Comparison of ENCODE assay signal across 38 cellular contexts in the genomic region with DNA sequence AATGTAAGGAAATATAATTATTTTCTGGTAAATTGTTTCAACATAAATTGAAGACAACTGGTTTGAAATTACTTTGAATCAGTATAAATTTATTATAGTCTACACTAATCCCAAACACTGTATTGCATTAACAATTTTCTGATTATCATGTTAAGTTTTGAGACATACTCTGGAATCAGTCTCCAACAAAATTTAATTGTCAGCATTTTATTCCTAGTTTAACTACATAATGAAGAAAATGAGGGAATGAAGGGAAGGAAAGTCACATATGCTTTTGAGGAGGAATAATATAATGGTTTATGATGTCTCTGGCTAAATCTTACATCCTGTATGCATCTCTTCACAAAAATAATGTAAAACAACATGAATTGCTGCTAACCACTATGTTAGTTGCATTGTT. TPM values are rescaled to one million over a fixed set of nuclear protein-coding genes. Genes with fewer than 3 reads are reported as not detected.
"Had no signal": no experiment of that assay in that cellular context is flagged by ENCODE, and none has a peak within 500 bp of the region (broad histone marks: within the 10 kb centered on the region; RNA-seq: fewer than 3 reads in every experiment).

No MANE protein-coding gene starts in this region.

- H3K4me1 ChIP-seq: adrenal gland, breast epithelium had no signal

- ATAC-seq: activated CD8-positive, alpha-beta T cell treated with anti-CD3 and anti-CD28 coated beads for 36 hours; activated naive CD4-positive, alpha-beta T cell treated with anti-CD3 and anti-CD28 coated beads, Interleukin-2, amount 50 U/mL, for 72 hours; activated T-cell treated with anti-CD3 and anti-CD28 coated beads, Interleukin-2, amount 50 U/mL, for 4 hours; activated T-cell treated with anti-CD3 and anti-CD28 coated beads, Interleukin-2, amount 50 U/mL, for 72 hours; activated T-helper 17 cell treated with anti-CD3 and anti-CD28 coated beads, Interleukin-2, amount 50 U/mL, for 72 hours; body of pancreas had no signal

- H3K27me3 ChIP-seq: adrenal gland, body of pancreas, brain microvascular endothelial cell, breast epithelium had no signal

- H3K9me3 ChIP-seq: adrenal gland, body of pancreas, breast epithelium had no signal

- H3K27ac ChIP-seq: adrenal gland, body of pancreas, brain microvascular endothelial cell, breast epithelium, VCaP had no signal

- DNase-seq: activated B cell treated with CpG ODN at 0.5 μM for 24 hours; activated CD4-positive, alpha-beta memory T cell treated with anti-CD3 and anti-CD28 coated beads for 36 hours; activated CD4-positive, alpha-beta T cell treated with anti-CD3 and anti-CD28 coated beads for 4 hours; activated CD4-positive, alpha-beta T cell treated with anti-CD3 and anti-CD28 coated beads, Interleukin-2, amount 10 ng/mL, durations not matched to agents 24 days and 14 days; activated CD4-positive, alpha-beta T cell treated with anti-CD3 and anti-CD28 coated beads, Interleukin-2, amount 50 U/mL, for 1 hour; activated CD4-positive, alpha-beta T cell treated with anti-CD3 and anti-CD28 coated beads, Interleukin-2, amount 50 U/mL, for 4 hours; activated CD4-positive, CD25-positive, alpha-beta regulatory T cell treated with anti-CD3 and anti-CD28 coated beads, Interleukin-2, amount 50 U/mL, for 72 hours; activated CD8-positive, alpha-beta memory T cell treated with anti-CD3 and anti-CD28 coated beads, Interleukin-2, amount 50 U/mL, for 4 hours; activated CD8-positive, alpha-beta T cell treated with anti-CD3 and anti-CD28 coated beads for 36 hours; activated effector memory CD4-positive, alpha-beta T cell treated with anti-CD3 and anti-CD28 coated beads, Interleukin-2, amount 50 U/mL, for 16 hours; activated gamma-delta T cell treated with Interleukin-2 at 50 U/mL for 16 hours; activated naive CD4-positive, alpha-beta T cell; activated naive CD4-positive, alpha-beta T cell treated with anti-CD3 and anti-CD28 coated beads for 36 hours; activated naive CD4-positive, alpha-beta T cell treated with anti-CD3 and anti-CD28 coated beads, Interleukin-2, amount 50 U/mL, for 16 hours; activated naive CD8-positive, alpha-beta T cell treated with anti-CD3 and anti-CD28 coated beads for 36 hours; activated T-cell treated with anti-CD3 and anti-CD28 coated beads for 4 hours; activated T-cell treated with anti-CD3 and anti-CD28 coated beads, Interleukin-2, amount 50 U/mL, for 1 hour; activated T-cell treated with anti-CD3 and anti-CD28 coated beads, Interleukin-2, amount 50 U/mL, for 4 hours; activated T-cell treated with anti-CD3 and anti-CD28 coated beads, Interleukin-2, amount 50 U/mL, for 72 hours; adrenal gland; amniotic stem cell; aorta; body of pancreas; brain microvascular endothelial cell; central memory CD4-positive, alpha-beta T cell; T-helper 2 cell; T-helper 9 cell had no signal

- H3K36me3 ChIP-seq: adrenal gland, brain microvascular endothelial cell, breast epithelium had no signal

- H3K4me3 ChIP-seq: adrenal gland, body of pancreas, breast epithelium had no signal

- FAIRE-seq: astrocyte, TTC549 had no signal

RNA-seq across cellular contexts. Expression of a gene that starts 14.2 kb away (rescaled TPM):
- total RNA-seq: activated B cell treated with CpG ODN at 0.5 μM for 24 hours; activated CD4-positive, alpha-beta memory T cell treated with anti-CD3 and anti-CD28 coated beads for 36 hours; activated CD4-positive, alpha-beta T cell treated with anti-CD3 and anti-CD28 coated beads, Interleukin-2, amount 10 ng/mL, durations not matched to agents 24 days and 14 days; activated CD8-positive, alpha-beta memory T cell treated with anti-CD3 and anti-CD28 coated beads for 36 hours; activated CD8-positive, alpha-beta T cell treated with anti-CD3 and anti-CD28 coated beads for 36 hours; activated naive CD4-positive, alpha-beta T cell treated with anti-CD3 and anti-CD28 coated beads for 36 hours; activated naive CD4-positive, alpha-beta T cell treated with anti-CD3 and anti-CD28 coated beads, Interleukin-2, amount 50 U/mL, for 72 hours; activated naive CD8-positive, alpha-beta T cell treated with anti-CD3 and anti-CD28 coated beads for 36 hours; activated T-cell treated with anti-CD3 and anti-CD28 coated beads, Interleukin-2, amount 50 U/mL, for 4 hours; activated T-cell treated with anti-CD3 and anti-CD28 coated beads, Interleukin-2, amount 50 U/mL, for 72 hours; activated T-helper 1 cell treated with anti-CD3 and anti-CD28 coated beads, Interleukin-12 subunit alpha, Interleukin-12 subunit beta, Interleukin-2, Interleukin-4 antibody, amounts not matched to agents 30 ng/mL and 10 ng/mL and 1 ng/mL, durations not matched to agents 14 hours and 24 hours and 36 hours; activated T-helper 17 cell treated with anti-CD3 and anti-CD28 coated beads, Interleukin-2, amount 50 U/mL, for 72 hours; adrenal gland; aorta; astrocyte; body of pancreas; breast epithelium; cardiac septum; T-helper 1 cell treated with Interleukin-12 subunit alpha and Interleukin-12 subunit beta and Interleukin-4 antibody, amounts not matched to agents 30 ng/mL and 1 ng/mL, for 36 hours had no signal
- polyA plus RNA-seq: adrenal gland, aorta had no signal

RNA-seq across cellular contexts. Expression of a gene that starts 24.2 kb away (rescaled TPM):
- total RNA-seq: activated B cell treated with CpG ODN at 0.5 μM for 24 hours; activated CD4-positive, alpha-beta memory T cell treated with anti-CD3 and anti-CD28 coated beads for 36 hours; activated CD4-positive, alpha-beta T cell treated with anti-CD3 and anti-CD28 coated beads, Interleukin-2, amount 10 ng/mL, durations not matched to agents 24 days and 14 days; activated CD8-positive, alpha-beta memory T cell treated with anti-CD3 and anti-CD28 coated beads for 36 hours; activated CD8-positive, alpha-beta T cell treated with anti-CD3 and anti-CD28 coated beads for 36 hours; activated naive CD4-positive, alpha-beta T cell treated with anti-CD3 and anti-CD28 coated beads for 36 hours; activated naive CD4-positive, alpha-beta T cell treated with anti-CD3 and anti-CD28 coated beads, Interleukin-2, amount 50 U/mL, for 72 hours; activated naive CD8-positive, alpha-beta T cell treated with anti-CD3 and anti-CD28 coated beads for 36 hours; activated T-cell treated with anti-CD3 and anti-CD28 coated beads, Interleukin-2, amount 50 U/mL, for 4 hours; activated T-cell treated with anti-CD3 and anti-CD28 coated beads, Interleukin-2, amount 50 U/mL, for 72 hours; activated T-helper 1 cell treated with anti-CD3 and anti-CD28 coated beads, Interleukin-12 subunit alpha, Interleukin-12 subunit beta, Interleukin-2, Interleukin-4 antibody, amounts not matched to agents 30 ng/mL and 10 ng/mL and 1 ng/mL, durations not matched to agents 14 hours and 24 hours and 36 hours; activated T-helper 17 cell treated with anti-CD3 and anti-CD28 coated beads, Interleukin-2, amount 50 U/mL, for 72 hours; adrenal gland; aorta; astrocyte; body of pancreas; breast epithelium; cardiac septum; cerebellum; T-helper 1 cell treated with Interleukin-12 subunit alpha and Interleukin-12 subunit beta and Interleukin-4 antibody, amounts not matched to agents 30 ng/mL and 1 ng/mL, for 36 hours had no signal
- polyA plus RNA-seq: adrenal gland, aorta had no signal

RNA-seq across cellular contexts. Expression of a gene that starts 37.3 kb away (rescaled TPM):
- total RNA-seq: activated B cell treated with CpG ODN at 0.5 μM for 24 hours; activated CD4-positive, alpha-beta memory T cell treated with anti-CD3 and anti-CD28 coated beads for 36 hours; activated CD4-positive, alpha-beta T cell treated with anti-CD3 and anti-CD28 coated beads, Interleukin-2, amount 10 ng/mL, durations not matched to agents 24 days and 14 days; activated CD8-positive, alpha-beta memory T cell treated with anti-CD3 and anti-CD28 coated beads for 36 hours; activated CD8-positive, alpha-beta T cell treated with anti-CD3 and anti-CD28 coated beads for 36 hours; activated naive CD4-positive, alpha-beta T cell treated with anti-CD3 and anti-CD28 coated beads for 36 hours; activated naive CD4-positive, alpha-beta T cell treated with anti-CD3 and anti-CD28 coated beads, Interleukin-2, amount 50 U/mL, for 72 hours; activated naive CD8-positive, alpha-beta T cell treated with anti-CD3 and anti-CD28 coated beads for 36 hours; activated T-cell treated with anti-CD3 and anti-CD28 coated beads, Interleukin-2, amount 50 U/mL, for 4 hours; activated T-cell treated with anti-CD3 and anti-CD28 coated beads, Interleukin-2, amount 50 U/mL, for 72 hours; activated T-helper 1 cell treated with anti-CD3 and anti-CD28 coated beads, Interleukin-12 subunit alpha, Interleukin-12 subunit beta, Interleukin-2, Interleukin-4 antibody, amounts not matched to agents 30 ng/mL and 10 ng/mL and 1 ng/mL, durations not matched to agents 14 hours and 24 hours and 36 hours; activated T-helper 17 cell treated with anti-CD3 and anti-CD28 coated beads, Interleukin-2, amount 50 U/mL, for 72 hours; adrenal gland; aorta; astrocyte; body of pancreas; breast epithelium; cardiac septum; cerebellum; T-helper 1 cell treated with Interleukin-12 subunit alpha and Interleukin-12 subunit beta and Interleukin-4 antibody, amounts not matched to agents 30 ng/mL and 1 ng/mL, for 36 hours had no signal
- polyA plus RNA-seq: adrenal gland, aorta had no signal

RNA-seq across cellular contexts. Expression of a gene that starts 54.6 kb away (rescaled TPM):
- total RNA-seq: activated B cell treated with CpG ODN at 0.5 μM for 24 hours; activated CD4-positive, alpha-beta memory T cell treated with anti-CD3 and anti-CD28 coated beads for 36 hours; activated CD4-positive, alpha-beta T cell treated with anti-CD3 and anti-CD28 coated beads, Interleukin-2, amount 10 ng/mL, durations not matched to agents 24 days and 14 days; activated CD8-positive, alpha-beta memory T cell treated with anti-CD3 and anti-CD28 coated beads for 36 hours; activated CD8-positive, alpha-beta T cell treated with anti-CD3 and anti-CD28 coated beads for 36 hours; activated naive CD4-positive, alpha-beta T cell treated with anti-CD3 and anti-CD28 coated beads for 36 hours; activated naive CD4-positive, alpha-beta T cell treated with anti-CD3 and anti-CD28 coated beads, Interleukin-2, amount 50 U/mL, for 72 hours; activated naive CD8-positive, alpha-beta T cell treated with anti-CD3 and anti-CD28 coated beads for 36 hours; activated T-cell treated with anti-CD3 and anti-CD28 coated beads, Interleukin-2, amount 50 U/mL, for 4 hours; activated T-cell treated with anti-CD3 and anti-CD28 coated beads, Interleukin-2, amount 50 U/mL, for 72 hours; activated T-helper 1 cell treated with anti-CD3 and anti-CD28 coated beads, Interleukin-12 subunit alpha, Interleukin-12 subunit beta, Interleukin-2, Interleukin-4 antibody, amounts not matched to agents 30 ng/mL and 10 ng/mL and 1 ng/mL, durations not matched to agents 14 hours and 24 hours and 36 hours; activated T-helper 17 cell treated with anti-CD3 and anti-CD28 coated beads, Interleukin-2, amount 50 U/mL, for 72 hours; adrenal gland; aorta; astrocyte; body of pancreas; breast epithelium; cardiac septum; cerebellum; T-helper 1 cell treated with Interleukin-12 subunit alpha and Interleukin-12 subunit beta and Interleukin-4 antibody, amounts not matched to agents 30 ng/mL and 1 ng/mL, for 36 hours had no signal
- polyA plus RNA-seq: adrenal gland, aorta had no signal
